ENCODE assay signal across 1 cellular context in the genomic region with DNA sequence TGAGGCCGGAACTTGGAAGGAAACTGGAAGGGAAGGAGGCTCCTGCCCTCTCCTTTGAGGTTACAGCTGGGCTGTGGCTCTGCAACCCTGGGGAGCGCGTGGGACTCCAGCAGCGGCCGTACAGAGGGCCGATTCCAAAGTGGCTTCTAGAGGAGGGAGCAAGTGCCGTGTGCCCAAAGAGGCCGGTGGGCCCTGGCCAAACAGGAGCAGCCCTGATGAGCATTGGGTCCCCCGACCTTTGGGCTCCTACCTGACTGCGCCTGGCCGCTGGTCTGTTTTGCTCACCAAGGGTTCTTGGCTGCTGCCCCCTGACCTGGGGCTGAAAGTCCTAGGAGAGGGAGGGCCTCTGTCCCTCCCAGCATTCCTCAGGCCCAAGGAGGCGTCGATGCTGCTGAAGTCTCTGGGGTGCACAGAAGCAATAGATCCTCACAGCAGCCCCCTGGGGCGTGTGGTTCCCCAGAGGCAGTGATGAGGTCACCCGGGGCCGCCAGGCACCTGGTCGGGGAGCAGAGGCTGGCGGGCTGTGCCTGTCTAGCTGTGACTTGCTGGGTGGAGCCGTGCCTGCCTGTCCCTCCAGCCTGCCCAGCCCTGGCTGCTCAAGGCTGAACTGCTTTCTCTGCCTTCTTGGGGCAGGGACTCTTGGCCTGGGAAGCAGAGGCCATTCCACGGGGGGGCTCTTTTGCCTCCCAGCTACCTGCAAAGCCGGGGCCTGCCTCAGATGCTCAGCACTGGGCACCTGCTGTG.
TF ChIP-seq lines count a peak whose summit lies in the region.

No MANE protein-coding gene starts in this region.

TF ChIP-seq in GM12878, 131 proteins besides CTCF, POLR2A, EP300 and RAD21:
- TF ChIP-seq RB1 (IDR thresholded peaks at IDR 0.05; ENCODE audit: borderline replicate concordance) (peak; percentile 34; the same call in 1 of the 2 replicates), LARP7 (IDR thresholded peaks at IDR 0.05) (peak; percentile 36; the same call in 1 of the 2 replicates), IKZF1 (conservative IDR thresholded peaks at IDR 0.05) (0 out of 2 replicates have a peak, but pooled peaks have one; percentile 32), ATF7 (IDR thresholded peaks at IDR 0.05; ENCODE audit: low read depth) (peak; percentile 84), TCF12 (IDR thresholded peaks at IDR 0.05; ENCODE audit: low read depth, low read length) (peak; percentile 83), TBL1XR1 (IDR thresholded peaks at IDR 0.05; ENCODE audit: low read depth, low read length) (peak; percentile 49; the same call in 1 of the 2 replicates), GATAD2B (conservative IDR thresholded peaks at IDR 0.05; ENCODE audit: low read depth) (peak; percentile 71; the same call in 1 of the 2 replicates), KLF5 (IDR thresholded peaks at IDR 0.05; ENCODE audit: partially characterized antibody) (no peak), IRF4 (IDR thresholded peaks at IDR 0.05; ENCODE audit: low read depth, low read length) (no peak), JUND (IDR thresholded peaks at IDR 0.05; ENCODE audit: low read depth, low read length) (peak; percentile 39; the same call in 1 of the 2 replicates), HDAC6 (IDR thresholded peaks at IDR 0.05; ENCODE audit: unreplicated experiment) (no peak), JUNB (IDR thresholded peaks at IDR 0.05) (peak; percentile 38; the same call in 1 of the 2 replicates), POLR2AphosphoS5 (IDR thresholded peaks at IDR 0.05; ENCODE audit: low read length) (peak; percentile 18; the same call in 1 of the 2 replicates), PAX5 (IDR thresholded peaks at IDR 0.05; ENCODE audit: borderline replicate concordance, low read depth, low read length) (0 out of 2 replicates have a peak, but pooled peaks have one; percentile 37), CBFB (IDR thresholded peaks at IDR 0.05; ENCODE audit: low read depth) (peak; percentile 29; the same call in 1 of the 2 replicates), NR2F1 (conservative IDR thresholded peaks at IDR 0.05) (peak; percentile 81), BHLHE40 (IDR thresholded peaks at IDR 0.05; ENCODE audit: borderline replicate concordance in 1 of 2, low read depth in 2 of 2, low read length in 1 of 2) (peak; percentile 13 to 60; a peak in 2 of 4 replicates), MEF2B (IDR thresholded peaks at IDR 0.05; ENCODE audit: partially characterized antibody, poor library complexity, severe bottlenecking) (peak; percentile 97), POLR2AphosphoS2 (IDR thresholded peaks at IDR 0.05; ENCODE audit: low read depth, low read length) (0 out of 2 replicates have a peak, but pooled peaks have one; percentile 15), NRF1 (conservative IDR thresholded peaks at IDR 0.05; ENCODE audit: low read depth, low read length) (no peak), CREM (IDR thresholded peaks at IDR 0.05; ENCODE audit: low read depth) (peak; percentile 44; the same call in 1 of the 2 replicates), EGR1 (IDR thresholded peaks at IDR 0.05; ENCODE audit: borderline replicate concordance in 1 of 2, low read depth in 2 of 2, low read length in 2 of 2) (no peak)
- TF ChIP-seq, protein P1, sequence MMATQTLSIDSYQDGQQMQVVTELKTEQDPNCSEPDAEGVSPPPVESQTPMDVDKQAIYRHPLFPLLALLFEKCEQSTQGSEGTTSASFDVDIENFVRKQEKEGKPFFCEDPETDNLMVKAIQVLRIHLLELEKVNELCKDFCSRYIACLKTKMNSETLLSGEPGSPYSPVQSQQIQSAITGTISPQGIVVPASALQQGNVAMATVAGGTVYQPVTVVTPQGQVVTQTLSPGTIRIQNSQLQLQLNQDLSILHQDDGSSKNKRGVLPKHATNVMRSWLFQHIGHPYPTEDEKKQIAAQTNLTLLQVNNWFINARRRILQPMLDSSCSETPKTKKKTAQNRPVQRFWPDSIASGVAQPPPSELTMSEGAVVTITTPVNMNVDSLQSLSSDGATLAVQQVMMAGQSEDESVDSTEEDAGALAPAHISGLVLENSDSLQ (IDR thresholded peaks at IDR 0.05): peak; percentile 35; the same call in 1 of the 2 replicates
- TF ChIP-seq, protein P2, sequence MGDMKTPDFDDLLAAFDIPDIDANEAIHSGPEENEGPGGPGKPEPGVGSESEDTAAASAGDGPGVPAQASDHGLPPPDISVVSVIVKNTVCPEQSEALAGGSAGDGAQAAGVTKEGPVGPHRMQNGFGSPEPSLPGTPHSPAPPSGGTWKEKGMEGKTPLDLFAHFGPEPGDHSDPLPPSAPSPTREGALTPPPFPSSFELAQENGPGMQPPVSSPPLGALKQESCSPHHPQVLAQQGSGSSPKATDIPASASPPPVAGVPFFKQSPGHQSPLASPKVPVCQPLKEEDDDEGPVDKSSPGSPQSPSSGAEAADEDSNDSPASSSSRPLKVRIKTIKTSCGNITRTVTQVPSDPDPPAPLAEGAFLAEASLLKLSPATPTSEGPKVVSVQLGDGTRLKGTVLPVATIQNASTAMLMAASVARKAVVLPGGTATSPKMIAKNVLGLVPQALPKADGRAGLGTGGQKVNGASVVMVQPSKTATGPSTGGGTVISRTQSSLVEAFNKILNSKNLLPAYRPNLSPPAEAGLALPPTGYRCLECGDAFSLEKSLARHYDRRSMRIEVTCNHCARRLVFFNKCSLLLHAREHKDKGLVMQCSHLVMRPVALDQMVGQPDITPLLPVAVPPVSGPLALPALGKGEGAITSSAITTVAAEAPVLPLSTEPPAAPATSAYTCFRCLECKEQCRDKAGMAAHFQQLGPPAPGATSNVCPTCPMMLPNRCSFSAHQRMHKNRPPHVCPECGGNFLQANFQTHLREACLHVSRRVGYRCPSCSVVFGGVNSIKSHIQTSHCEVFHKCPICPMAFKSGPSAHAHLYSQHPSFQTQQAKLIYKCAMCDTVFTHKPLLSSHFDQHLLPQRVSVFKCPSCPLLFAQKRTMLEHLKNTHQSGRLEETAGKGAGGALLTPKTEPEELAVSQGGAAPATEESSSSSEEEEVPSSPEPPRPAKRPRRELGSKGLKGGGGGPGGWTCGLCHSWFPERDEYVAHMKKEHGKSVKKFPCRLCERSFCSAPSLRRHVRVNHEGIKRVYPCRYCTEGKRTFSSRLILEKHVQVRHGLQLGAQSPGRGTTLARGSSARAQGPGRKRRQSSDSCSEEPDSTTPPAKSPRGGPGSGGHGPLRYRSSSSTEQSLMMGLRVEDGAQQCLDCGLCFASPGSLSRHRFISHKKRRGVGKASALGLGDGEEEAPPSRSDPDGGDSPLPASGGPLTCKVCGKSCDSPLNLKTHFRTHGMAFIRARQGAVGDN (IDR thresholded peaks at IDR 0.05): peak; percentile 75
- TF ChIP-seq, protein P3, sequence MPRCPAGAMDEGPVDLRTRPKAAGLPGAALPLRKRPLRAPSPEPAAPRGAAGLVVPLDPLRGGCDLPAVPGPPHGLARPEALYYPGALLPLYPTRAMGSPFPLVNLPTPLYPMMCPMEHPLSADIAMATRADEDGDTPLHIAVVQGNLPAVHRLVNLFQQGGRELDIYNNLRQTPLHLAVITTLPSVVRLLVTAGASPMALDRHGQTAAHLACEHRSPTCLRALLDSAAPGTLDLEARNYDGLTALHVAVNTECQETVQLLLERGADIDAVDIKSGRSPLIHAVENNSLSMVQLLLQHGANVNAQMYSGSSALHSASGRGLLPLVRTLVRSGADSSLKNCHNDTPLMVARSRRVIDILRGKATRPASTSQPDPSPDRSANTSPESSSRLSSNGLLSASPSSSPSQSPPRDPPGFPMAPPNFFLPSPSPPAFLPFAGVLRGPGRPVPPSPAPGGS (IDR thresholded peaks at IDR 0.05; ENCODE audit: borderline replicate concordance, insufficient read depth, low read depth, low read length, poor library complexity, severe bottlenecking): peak; percentile 65
